In the genomic region with DNA sequence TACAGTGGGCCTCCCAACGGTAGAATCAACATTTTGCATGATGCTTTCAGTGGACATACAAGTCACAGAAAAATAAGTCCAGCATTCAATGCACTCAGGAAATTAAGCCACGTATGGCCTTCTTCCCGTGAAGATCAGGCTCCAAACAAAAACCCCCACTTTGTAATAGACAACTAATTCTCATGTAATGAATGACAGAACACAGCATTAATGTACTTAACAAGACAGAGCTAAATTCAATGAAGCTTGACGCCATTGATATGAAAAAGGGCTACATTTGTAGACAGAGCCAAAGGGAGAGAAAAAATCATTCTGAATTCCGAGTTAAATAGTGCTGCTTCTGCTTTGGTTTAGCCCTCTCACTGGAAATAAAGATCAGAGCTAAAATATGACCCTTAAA, we compare ENCODE assay signal across 1 cellular context.
TF ChIP-seq lines count a peak whose summit lies in the region.

No MANE protein-coding gene starts in this region.

TF ChIP-seq in IMR-90, 13 proteins besides CTCF, POLR2A, EP300 and RAD21:
- TF ChIP-seq MAFK (IDR thresholded peaks at IDR 0.05; ENCODE audit: low read depth, low read length): no peak
- no peak for TF ChIP-seq NFE2L2 (IDR thresholded peaks at IDR 0.05; ENCODE audit: low read depth, low read length)
- no peak for TF ChIP-seq MXI1 (IDR thresholded peaks at IDR 0.05; ENCODE audit: borderline replicate concordance, low read depth, low read length)
- no peak for TF ChIP-seq RCOR1 (IDR thresholded peaks at IDR 0.05; ENCODE audit: insufficient replicate concordance, low read length)
- no peak for TF ChIP-seq CHD1 (IDR thresholded peaks at IDR 0.05; ENCODE audit: low read depth, low read length)
- TF ChIP-seq, protein P1, sequence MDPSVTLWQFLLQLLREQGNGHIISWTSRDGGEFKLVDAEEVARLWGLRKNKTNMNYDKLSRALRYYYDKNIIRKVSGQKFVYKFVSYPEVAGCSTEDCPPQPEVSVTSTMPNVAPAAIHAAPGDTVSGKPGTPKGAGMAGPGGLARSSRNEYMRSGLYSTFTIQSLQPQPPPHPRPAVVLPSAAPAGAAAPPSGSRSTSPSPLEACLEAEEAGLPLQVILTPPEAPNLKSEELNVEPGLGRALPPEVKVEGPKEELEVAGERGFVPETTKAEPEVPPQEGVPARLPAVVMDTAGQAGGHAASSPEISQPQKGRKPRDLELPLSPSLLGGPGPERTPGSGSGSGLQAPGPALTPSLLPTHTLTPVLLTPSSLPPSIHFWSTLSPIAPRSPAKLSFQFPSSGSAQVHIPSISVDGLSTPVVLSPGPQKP (IDR thresholded peaks at IDR 0.05; ENCODE audit: borderline replicate concordance, low read depth, low read length): no peak
- no peak for TF ChIP-seq SMC3 (IDR thresholded peaks at IDR 0.05; ENCODE audit: low read depth, low read length)
- TF ChIP-seq RFX5 (IDR thresholded peaks at IDR 0.05; ENCODE audit: low read depth, low read length): no peak
- TF ChIP-seq FOS (IDR thresholded peaks at IDR 0.05; ENCODE audit: low read depth, low read length): no peak
- TF ChIP-seq CEBPB (IDR thresholded peaks at IDR 0.05; ENCODE audit: low read depth, low read length): no peak
- TF ChIP-seq MAZ (IDR thresholded peaks at IDR 0.05; ENCODE audit: borderline replicate concordance, low read depth, low read length): no peak
- TF ChIP-seq BHLHE40 (IDR thresholded peaks at IDR 0.05; ENCODE audit: low read depth, low read length): no peak
- TF ChIP-seq, protein P2, sequence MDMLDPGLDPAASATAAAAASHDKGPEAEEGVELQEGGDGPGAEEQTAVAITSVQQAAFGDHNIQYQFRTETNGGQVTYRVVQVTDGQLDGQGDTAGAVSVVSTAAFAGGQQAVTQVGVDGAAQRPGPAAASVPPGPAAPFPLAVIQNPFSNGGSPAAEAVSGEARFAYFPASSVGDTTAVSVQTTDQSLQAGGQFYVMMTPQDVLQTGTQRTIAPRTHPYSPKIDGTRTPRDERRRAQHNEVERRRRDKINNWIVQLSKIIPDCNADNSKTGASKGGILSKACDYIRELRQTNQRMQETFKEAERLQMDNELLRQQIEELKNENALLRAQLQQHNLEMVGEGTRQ (IDR thresholded peaks at IDR 0.05; ENCODE audit: low read depth, low read length): no peak
